Comparison of ENCODE assay signal across 5 cellular contexts in genomic region chr9:39015178-39015577, GRCh38.
DNase-seq lines count a peak whose midpoint lies in the region; ATAC-seq, FAIRE-seq and TF ChIP-seq lines count a peak whose summit lies in the region.
"Not testable (repeated sequence)": the region's sequence is repeated elsewhere in the genome, so short reads cannot be mapped to it uniquely, and the experiment has no call there.

No MANE protein-coding gene starts in this region.

- intact Hi-C loops in left colon (cut with DNase I, micrococcal nuclease), result not testable (repeated sequence)

- not testable (repeated sequence) for H3K4me2 ChIP-seq in A549

- H3K4me1 ChIP-seq in A549; RWPE2 (ENCODE audit: insufficient read depth, poor library complexity, severe bottlenecking): not testable (repeated sequence)

- POLR2A ChIA-PET in A549 (lab: Yijun Ruan, JAX), result not testable (repeated sequence)

- H3K27me3 ChIP-seq in RWPE2 (ENCODE audit: insufficient read depth, poor library complexity, severe bottlenecking), result not testable (repeated sequence)

- WGBS in A549 (ENCODE audit: missing lambda C conversion rate), result no CpG with 5 or more reads among the region's 1 CpG

- not testable (repeated sequence) for H3K9me3 ChIP-seq in A549; RWPE2 (ENCODE audit: severe bottlenecking)

- not testable (repeated sequence) for FAIRE-seq in A549 (lab: Jason Lieb, UNC)

- H3K27ac ChIP-seq in A549; RWPE2 (ENCODE audit: poor library complexity, severe bottlenecking): not testable (repeated sequence)

- H3K4me3 ChIP-seq in A549; RWPE2 (ENCODE audit: severe bottlenecking); epithelial cell of esophagus (ENCODE audit: low read length): not testable (repeated sequence)

- DNase-seq in A549 (ENCODE audit: low read depth in 1 of 2, low spot score in 1 of 2); RWPE2 (ENCODE audit: low spot score); left colon: not testable (repeated sequence)
- DNase-seq in epithelial cell of esophagus (ENCODE audit: low read depth), result peak; percentile 15

- not testable (repeated sequence) for TF ChIP-seq CTCF in A549 (IDR thresholded peaks at IDR 0.05); RWPE2 (IDR thresholded peaks at IDR 0.05; ENCODE audit: poor library complexity, severe bottlenecking); epithelial cell of esophagus (IDR thresholded peaks at IDR 0.05; ENCODE audit: insufficient read depth, low read depth, low read length, missing control alignments)

- not testable (repeated sequence) for TF ChIP-seq EP300 in A549 (IDR thresholded peaks at IDR 0.05)

- not testable (repeated sequence) for TF ChIP-seq POLR2A in A549 (IDR thresholded peaks at IDR 0.05; ENCODE audit: low read length)

- not testable (repeated sequence) for TF ChIP-seq RAD21 in A549 (conservative IDR thresholded peaks at IDR 0.05 in 1 of 2, IDR thresholded peaks at IDR 0.05 in 1 of 2)

- CTCF ChIA-PET in A549 (lab: Yijun Ruan, JAX), result not testable (repeated sequence)

- ATAC-seq in A549 (peak; percentile 35 to 67; a peak in 5 of 6 replicates), RWPE2 (ENCODE audit: low read depth) (peak; percentile 85), esophagus mucosa (peak; percentile 35), left colon (peak; percentile 46)

- not testable (repeated sequence) for H3K36me3 ChIP-seq in RWPE2 (ENCODE audit: low read depth)

TF ChIP-seq in A549, 52 proteins besides CTCF, POLR2A, EP300 and RAD21:
- TF ChIP-seq JUNB (IDR thresholded peaks at IDR 0.05) (peak; percentile 9; the same call in 1 of the 2 replicates), GATA3 (IDR thresholded peaks at IDR 0.05; ENCODE audit: borderline replicate concordance) (peak; percentile 27; the same call in 1 of the 2 replicates), CEBPB (IDR thresholded peaks at IDR 0.05) (peak; percentile 23 to 74; a peak in 2 of 4 replicates)

Comparison
In these comparisons a context has a peak if more than half of its experiments do, and no peak if none do; other contexts are left out.
1. ATAC-seq: peak in every context shown above with its lines; median percentile 85 in RWPE2; 51 in A549; 46 in left colon; 35 in esophagus mucosa.